Comparison of ENCODE assay signal across 1 cellular context in the genomic region with DNA sequence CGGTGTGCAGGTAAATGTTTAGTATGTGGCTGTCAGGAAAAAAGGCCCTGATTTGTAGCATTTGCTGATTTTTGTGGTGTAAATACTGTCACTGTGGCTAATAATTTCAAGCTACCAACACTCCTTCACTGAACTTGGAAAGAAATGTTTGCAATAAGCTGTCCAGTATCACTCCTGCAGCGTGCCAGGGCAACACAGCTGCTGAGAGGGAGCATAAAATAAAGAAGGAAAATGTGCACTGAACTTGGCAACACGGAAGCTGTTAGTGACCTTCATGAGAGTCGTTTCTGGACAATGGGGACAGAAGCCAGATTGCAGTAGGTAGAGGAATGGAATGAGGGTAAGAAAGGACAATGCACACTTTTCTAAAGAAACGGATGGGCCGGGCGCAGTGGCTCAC.
TF ChIP-seq lines count a peak whose summit lies in the region.

No MANE protein-coding gene starts in this region.

TF ChIP-seq in GM23338, 12 proteins besides CTCF, POLR2A, EP300 and RAD21 (continued from another document):
- TF ChIP-seq, protein P1, sequence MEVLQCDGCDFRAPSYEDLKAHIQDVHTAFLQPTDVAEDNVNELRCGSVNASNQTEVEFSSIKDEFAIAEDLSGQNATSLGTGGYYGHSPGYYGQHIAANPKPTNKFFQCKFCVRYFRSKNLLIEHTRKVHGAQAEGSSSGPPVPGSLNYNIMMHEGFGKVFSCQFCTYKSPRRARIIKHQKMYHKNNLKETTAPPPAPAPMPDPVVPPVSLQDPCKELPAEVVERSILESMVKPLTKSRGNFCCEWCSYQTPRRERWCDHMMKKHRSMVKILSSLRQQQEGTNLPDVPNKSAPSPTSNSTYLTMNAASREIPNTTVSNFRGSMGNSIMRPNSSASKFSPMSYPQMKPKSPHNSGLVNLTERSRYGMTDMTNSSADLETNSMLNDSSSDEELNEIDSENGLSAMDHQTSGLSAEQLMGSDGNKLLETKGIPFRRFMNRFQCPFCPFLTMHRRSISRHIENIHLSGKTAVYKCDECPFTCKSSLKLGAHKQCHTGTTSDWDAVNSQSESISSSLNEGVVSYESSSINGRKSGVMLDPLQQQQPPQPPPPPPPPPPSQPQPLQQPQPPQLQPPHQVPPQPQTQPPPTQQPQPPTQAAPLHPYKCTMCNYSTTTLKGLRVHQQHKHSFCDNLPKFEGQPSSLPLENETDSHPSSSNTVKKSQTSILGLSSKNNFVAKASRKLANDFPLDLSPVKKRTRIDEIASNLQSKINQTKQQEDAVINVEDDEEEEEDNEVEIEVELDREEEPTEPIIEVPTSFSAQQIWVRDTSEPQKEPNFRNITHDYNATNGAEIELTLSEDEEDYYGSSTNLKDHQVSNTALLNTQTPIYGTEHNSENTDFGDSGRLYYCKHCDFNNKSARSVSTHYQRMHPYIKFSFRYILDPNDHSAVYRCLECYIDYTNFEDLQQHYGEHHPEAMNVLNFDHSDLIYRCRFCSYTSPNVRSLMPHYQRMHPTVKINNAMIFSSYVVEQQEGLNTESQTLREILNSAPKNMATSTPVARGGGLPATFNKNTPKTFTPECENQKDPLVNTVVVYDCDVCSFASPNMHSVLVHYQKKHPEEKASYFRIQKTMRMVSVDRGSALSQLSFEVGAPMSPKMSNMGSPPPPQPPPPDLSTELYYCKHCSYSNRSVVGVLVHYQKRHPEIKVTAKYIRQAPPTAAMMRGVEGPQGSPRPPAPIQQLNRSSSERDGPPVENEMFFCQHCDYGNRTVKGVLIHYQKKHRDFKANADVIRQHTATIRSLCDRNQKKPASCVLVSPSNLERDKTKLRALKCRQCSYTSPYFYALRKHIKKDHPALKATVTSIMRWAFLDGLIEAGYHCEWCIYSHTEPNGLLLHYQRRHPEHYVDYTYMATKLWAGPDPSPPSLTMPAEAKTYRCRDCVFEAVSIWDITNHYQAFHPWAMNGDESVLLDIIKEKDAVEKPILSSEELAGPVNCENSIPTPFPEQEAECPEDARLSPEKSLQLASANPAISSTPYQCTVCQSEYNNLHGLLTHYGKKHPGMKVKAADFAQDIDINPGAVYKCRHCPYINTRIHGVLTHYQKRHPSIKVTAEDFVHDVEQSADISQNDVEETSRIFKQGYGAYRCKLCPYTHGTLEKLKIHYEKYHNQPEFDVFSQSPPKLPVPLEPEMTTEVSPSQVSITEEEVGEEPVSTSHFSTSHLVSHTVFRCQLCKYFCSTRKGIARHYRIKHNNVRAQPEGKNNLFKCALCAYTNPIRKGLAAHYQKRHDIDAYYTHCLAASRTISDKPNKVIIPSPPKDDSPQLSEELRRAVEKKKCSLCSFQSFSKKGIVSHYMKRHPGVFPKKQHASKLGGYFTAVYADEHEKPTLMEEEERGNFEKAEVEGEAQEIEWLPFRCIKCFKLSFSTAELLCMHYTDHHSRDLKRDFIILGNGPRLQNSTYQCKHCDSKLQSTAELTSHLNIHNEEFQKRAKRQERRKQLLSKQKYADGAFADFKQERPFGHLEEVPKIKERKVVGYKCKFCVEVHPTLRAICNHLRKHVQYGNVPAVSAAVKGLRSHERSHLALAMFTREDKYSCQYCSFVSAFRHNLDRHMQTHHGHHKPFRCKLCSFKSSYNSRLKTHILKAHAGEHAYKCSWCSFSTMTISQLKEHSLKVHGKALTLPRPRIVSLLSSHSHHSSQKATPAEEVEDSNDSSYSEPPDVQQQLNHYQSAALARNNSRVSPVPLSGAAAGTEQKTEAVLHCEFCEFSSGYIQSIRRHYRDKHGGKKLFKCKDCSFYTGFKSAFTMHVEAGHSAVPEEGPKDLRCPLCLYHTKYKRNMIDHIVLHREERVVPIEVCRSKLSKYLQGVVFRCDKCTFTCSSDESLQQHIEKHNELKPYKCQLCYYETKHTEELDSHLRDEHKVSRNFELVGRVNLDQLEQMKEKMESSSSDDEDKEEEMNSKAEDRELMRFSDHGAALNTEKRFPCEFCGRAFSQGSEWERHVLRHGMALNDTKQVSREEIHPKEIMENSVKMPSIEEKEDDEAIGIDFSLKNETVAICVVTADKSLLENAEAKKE (CRISPR knock-in tag; IDR thresholded peaks at IDR 0.05) = no peak
- no peak for TF ChIP-seq STAT1 (IDR thresholded peaks at IDR 0.05; ENCODE audit: unreplicated experiment)
